ENCODE assay signal across 19 cellular contexts in genomic region chr2:150909090-150909489, GRCh38.
A peak's percentile ranks its signal among the peaks of the same experiment; 100 is the strongest.
DNase-seq lines count a peak whose midpoint lies in the region; ATAC-seq, FAIRE-seq and TF ChIP-seq lines count a peak whose summit lies in the region.
"Had no signal": no experiment of that assay in that cellular context is flagged by ENCODE, and none has a peak within 500 bp of the region (broad histone marks: within the 10 kb centered on the region; RNA-seq: fewer than 3 reads in every experiment).

No MANE protein-coding gene starts in this region.

- no peak overlapping the region for H3K4me3 Mint-ChIP-seq in endodermal cell
- H3K4me3 Mint-ChIP-seq: activated CD8-positive, alpha-beta memory T cell treated with anti-CD3 and anti-CD28 coated beads, Interleukin-2, amount 10 ng/mL, durations not matched to agents 7 days and 5 days had no signal

- no peak for FAIRE-seq in H1 (lab: Jason Lieb, UNC)

- H3K9me3 ChIP-seq in H1 (ENCODE audit: insufficient read depth in 2 of 2, low read depth in 1 of 2, low read length in 1 of 2) (no peaks in the 10 kb centered on the region), endodermal cell (ENCODE audit: control insufficient read depth, low read length) (no peaks in the 10 kb centered on the region)
- H3K9me3 ChIP-seq: mucosa of descending colon had no signal

- ATAC-seq in GM18907 (IDR thresholded peaks at IDR 0.05; ENCODE audit: unreplicated experiment) (peak; percentile 61), GM21529 (IDR thresholded peaks at IDR 0.05; ENCODE audit: unreplicated experiment) (peak; percentile 77), HG03135 (IDR thresholded peaks at IDR 0.05; ENCODE audit: unreplicated experiment) (peak; percentile 46), HG03520 (IDR thresholded peaks at IDR 0.05; ENCODE audit: unreplicated experiment) (no peak), HG02981 (IDR thresholded peaks at IDR 0.05; ENCODE audit: unreplicated experiment) (no peak)
- ATAC-seq: activated CD8-positive, alpha-beta memory T cell treated with anti-CD3 and anti-CD28 coated beads, Interleukin-2, amount 10 ng/mL, durations not matched to agents 7 days and 5 days; left lobe of liver; mucosa of descending colon had no signal

- TF ChIP-seq RAD21 in H1 (IDR thresholded peaks at IDR 0.05 in 1 of 2, conservative IDR thresholded peaks at IDR 0.05 in 1 of 2; ENCODE audit: low read depth in 2 of 2, low read length in 2 of 2): no peak

- peak overlapping the region; percentile 50 for H2BK120ac ChIP-seq in H1 (replicated peaks; ENCODE audit: low read depth, low read length)

- H3K79me1 ChIP-seq in H1 (ENCODE audit: low read depth, low read length): no peaks in the 10 kb centered on the region

- no peaks in the 10 kb centered on the region; the same call in 1 of the 2 replicates for H3K23me2 ChIP-seq in H1 (ENCODE audit: low read depth, low read length)

- no peak for TF ChIP-seq CTCF in H1 (IDR thresholded peaks at IDR 0.05; ENCODE audit: control extremely low read depth in 1 of 3, insufficient read depth in 1 of 3, low read depth in 1 of 3, low read length in 3 of 3)
- TF ChIP-seq CTCF in endodermal cell (conservative IDR thresholded peaks at IDR 0.05): no peak

- POLR2A ChIA-PET in H1 (lab: Charles Lee; ENCODE audit: partially characterized antibody): no interaction called here

- H3K23ac ChIP-seq in H1 (ENCODE audit: insufficient read length): no peak overlapping the region

- H3K27me3 Mint-ChIP-seq in endodermal cell (ENCODE audit: insufficient read depth): no peaks in the 10 kb centered on the region

- peak overlapping the region; percentile 16; the same call in 1 of the 2 replicates for H2AFZ ChIP-seq in H1 (ENCODE audit: low read length)

- H4K91ac ChIP-seq in H1 (replicated peaks; ENCODE audit: insufficient read length, low read length): no peak overlapping the region

- H3K4me1 Mint-ChIP-seq in endodermal cell: peaks cover 1% of the 10 kb centered on the region
- H3K4me1 Mint-ChIP-seq: activated CD8-positive, alpha-beta memory T cell treated with anti-CD3 and anti-CD28 coated beads, Interleukin-2, amount 10 ng/mL, durations not matched to agents 7 days and 5 days had no signal

- no peak overlapping the region for H3K4ac ChIP-seq in H1 (replicated peaks; ENCODE audit: insufficient read length, low read depth, low read length)

- H3K79me2 ChIP-seq in H1 (ENCODE audit: control insufficient read depth in 1 of 2, insufficient read depth in 2 of 2, low read length in 2 of 2): no peaks in the 10 kb centered on the region

- no peak overlapping the region for H2BK15ac ChIP-seq in H1 (ENCODE audit: low read length)

- H3K4me3 ChIP-seq in H1 (ENCODE audit: extremely low read depth in 1 of 4, insufficient read depth in 2 of 4, low read depth in 3 of 4, low read length in 4 of 4) (no peak overlapping the region), endodermal cell (ENCODE audit: low read length) (no peak overlapping the region)
- H3K4me3 ChIP-seq: mucosa of descending colon had no signal

- H3K9me3 Mint-ChIP-seq in endodermal cell: no peaks in the 10 kb centered on the region

- no peak overlapping the region for H2BK12ac ChIP-seq in H1 (ENCODE audit: low read depth, low read length)

- no peak overlapping the region for H2BK20ac ChIP-seq in H1 (ENCODE audit: low read length)

- H3K36me3 ChIP-seq in H1 (ENCODE audit: control insufficient read depth in 2 of 4, insufficient read depth in 4 of 4, low read length in 3 of 4) (no peaks in the 10 kb centered on the region), endodermal cell (ENCODE audit: control insufficient read depth, insufficient read depth, low read length) (no peaks in the 10 kb centered on the region)

- H3K4me1 ChIP-seq in H1 (replicated peaks in 1 of 4; ENCODE audit: control insufficient read depth in 3 of 4, insufficient read depth in 4 of 4, low read length in 3 of 4): peaks cover 0 to 3% (median 1%) of the 10 kb centered on the region in 4 experiments; a peak in 1 of 7 replicates
- H3K4me1 ChIP-seq in endodermal cell (ENCODE audit: control insufficient read depth, insufficient read depth, low read length): no peaks in the 10 kb centered on the region

- DNase-seq in H1 (ENCODE audit: low read depth in 1 of 2, low spot score in 2 of 2) (no peak), endodermal cell (no peak)
- DNase-seq: activated CD8-positive, alpha-beta memory T cell treated with anti-CD3 and anti-CD28 coated beads, Interleukin-2, amount 10 ng/mL, durations not matched to agents 7 days and 5 days; activated gamma-delta T cell; aorta; DMS153; foreskin melanocyte; H7; mucosa of descending colon; NCI-H1417 treated with DMSO at 0.1 percent for 48 hours; NCI-H345; SHP77 treated with DMSO at 0.1 percent for 48 hours; T-helper 2 cell had no signal

- H4K20me1 ChIP-seq in H1 (replicated peaks in 1 of 2; ENCODE audit: control insufficient read depth in 1 of 2, insufficient read depth in 2 of 2, low read length in 2 of 2): no peaks in the 10 kb centered on the region

- H2BK5ac ChIP-seq in H1 (ENCODE audit: low read depth, low read length): no peak overlapping the region

- H3K27ac ChIP-seq in H1 (ENCODE audit: low read depth, low read length) (no peak overlapping the region), endodermal cell (ENCODE audit: low read depth, low read length) (no peak overlapping the region)

- no peak overlapping the region for H3K18ac ChIP-seq in H1 (ENCODE audit: extremely low read depth, low read length)

- CTCF ChIA-PET in H1 (lab: Charles Lee; ENCODE audit: partially characterized antibody): interaction anchor here (0.6 to 3.4 kb wide), 14 partner anchors 13 to 516 kb away, joined by 3 to 18 read pairs (median 3); no protein-coding TSS in a partner anchor

- no peak overlapping the region for H3K27ac Mint-ChIP-seq in endodermal cell
- H3K27ac Mint-ChIP-seq: activated CD8-positive, alpha-beta memory T cell treated with anti-CD3 and anti-CD28 coated beads, Interleukin-2, amount 10 ng/mL, durations not matched to agents 7 days and 5 days had no signal

- no peak for TF ChIP-seq EP300 in H1 (IDR thresholded peaks at IDR 0.05; ENCODE audit: borderline replicate concordance in 1 of 2, low read depth in 2 of 2, low read length in 2 of 2)

- H3K9ac ChIP-seq in H1 (replicated peaks in 1 of 4; ENCODE audit: extremely low read depth in 1 of 4, low read depth in 3 of 4, low read length in 3 of 4) (no peak overlapping the region), endodermal cell (ENCODE audit: extremely low read depth, low read length, poor library complexity, severe bottlenecking) (no peak overlapping the region)

- H3K27me3 ChIP-seq in H1 (replicated peaks in 1 of 4; ENCODE audit: control insufficient read depth in 3 of 4, extremely low read depth in 1 of 4, insufficient read depth in 3 of 4, low read length in 3 of 4) (no peaks in the 10 kb centered on the region), endodermal cell (ENCODE audit: control insufficient read depth, insufficient read depth, low read length, poor library complexity, severe bottlenecking) (no peaks in the 10 kb centered on the region)

- no peak overlapping the region for H4K5ac ChIP-seq in H1 (ENCODE audit: insufficient read length, low read depth, low read length)

- no peaks in the 10 kb centered on the region for H3K36me3 Mint-ChIP-seq in endodermal cell (ENCODE audit: low read depth)
- H3K36me3 Mint-ChIP-seq: activated CD8-positive, alpha-beta memory T cell treated with anti-CD3 and anti-CD28 coated beads, Interleukin-2, amount 10 ng/mL, durations not matched to agents 7 days and 5 days had no signal

- TF ChIP-seq POLR2A in H1 (IDR thresholded peaks at IDR 0.05; ENCODE audit: control extremely low read depth in 1 of 2, low read depth in 2 of 2, low read length in 2 of 2): no peak

- no peak overlapping the region for H3K56ac ChIP-seq in H1 (replicated peaks; ENCODE audit: insufficient read length, low read depth, low read length)

- H3K14ac ChIP-seq in H1 (ENCODE audit: insufficient read length): no peak overlapping the region

- H4K8ac ChIP-seq in H1 (ENCODE audit: extremely low read depth, insufficient read depth, low read length): no peak overlapping the region

- H2AK5ac ChIP-seq in H1 (ENCODE audit: low read depth, low read length): no peak overlapping the region

- no peak overlapping the region for H3K4me2 ChIP-seq in H1 (ENCODE audit: insufficient read depth in 1 of 2, low read depth in 2 of 2, low read length in 2 of 2)

TF ChIP-seq in H1, 55 proteins besides CTCF, POLR2A, EP300 and RAD21:
- TF ChIP-seq USF2 (IDR thresholded peaks at IDR 0.05; ENCODE audit: low read length): no peak
TF ChIP-seq in H1: peak in this region for 0.

Comparison
In these comparisons a context has a peak if more than half of its experiments do, and no peak if none do; other contexts are left out.
1. ATAC-seq: peak in GM18907 (single experiment), GM21529 (single experiment) and HG03135 (single experiment); none in HG03520 (single experiment) and HG02981 (single experiment).